Comparison of ENCODE assay signal across 26 cellular contexts in genomic region chr12:2540535-2540941, GRCh38.
DNase-seq lines count a peak whose midpoint lies in the region; ATAC-seq, FAIRE-seq and TF ChIP-seq lines count a peak whose summit lies in the region.
"Had no signal": no experiment of that assay in that cellular context is flagged by ENCODE, and none has a peak within 500 bp of the region (broad histone marks: within the 10 kb centered on the region; RNA-seq: fewer than 3 reads in every experiment).

No MANE protein-coding gene starts in this region.

- ATAC-seq in esophagus mucosa, result peak; percentile 66
- ATAC-seq: activated CD4-positive, alpha-beta T cell treated with anti-CD3 and anti-CD28 coated beads for 36 hours; activated T-cell treated with anti-CD3 and anti-CD28 coated beads, Interleukin-2, amount 50 U/mL, for 72 hours; left lung had no signal

- no peaks in the 10 kb centered on the region for H3K9me3 Mint-ChIP-seq in osteocyte (ENCODE audit: unreplicated experiment)
- H3K9me3 Mint-ChIP-seq: activated naive CD4-positive, alpha-beta T cell treated with anti-CD3 and anti-CD28 coated beads, Interleukin-2, amount 10 ng/mL, durations not matched to agents 7 days and 5 days; activated T-cell treated with anti-CD3 and anti-CD28 coated beads, Interleukin-2, amount 50 U/mL, for 72 hours; natural killer cell treated with Interleukin-12 subunit alpha and Interleukin-12 subunit beta and Interleukin-15 and Interleukin-18, amount 100 ng/mL, for 72 hours had no signal

- no peaks in the 10 kb centered on the region for H3K27me3 Mint-ChIP-seq in osteocyte (ENCODE audit: unreplicated experiment)

- H3K27ac ChIP-seq in hepatocyte (no peak overlapping the region), stomach (peak overlapping the region in 2 of 5 donors; percentile 6 to 37)
- H3K27ac ChIP-seq: colonic mucosa, left lung, suprapubic skin had no signal

- TF ChIP-seq CTCF in hepatocyte (IDR thresholded peaks at IDR 0.05; ENCODE audit: poor library complexity), result no peak
- no peak for TF ChIP-seq CTCF in osteocyte (IDR thresholded peaks at IDR 0.05)
- no peak for TF ChIP-seq CTCF in stomach (IDR thresholded peaks at IDR 0.05)

- H2AFZ ChIP-seq in hepatocyte, result no peak overlapping the region

- H3K4me2 ChIP-seq in hepatocyte, result no peak overlapping the region

- H4K20me1 ChIP-seq in hepatocyte (ENCODE audit: insufficient read depth, poor library complexity, severe bottlenecking), result no peaks in the 10 kb centered on the region

- H3K27me3 ChIP-seq in hepatocyte (peaks cover 8% of the 10 kb centered on the region), stomach (no peaks in the 10 kb centered on the region)
- H3K27me3 ChIP-seq: colonic mucosa, left lung, suprapubic skin had no signal

- no peaks in the 10 kb centered on the region for H3K79me2 ChIP-seq in hepatocyte

- H3K4me3 ChIP-seq in hepatocyte (no peak overlapping the region), stomach (no peak overlapping the region)
- H3K4me3 ChIP-seq: colonic mucosa, left lung, suprapubic skin had no signal

- no peak for FAIRE-seq in frontal cortex (lab: Jason Lieb, UNC)
- FAIRE-seq: bronchial epithelial cell had no signal

- no peak for TF ChIP-seq EP300 in stomach (IDR thresholded peaks at IDR 0.05)

- H3K36me3 ChIP-seq in hepatocyte (replicated peaks; ENCODE audit: insufficient read depth, low read depth) (no peaks in the 10 kb centered on the region), stomach (peaks cover 0 to 5% (median 0%) of the 10 kb centered on the region in 4 donors)
- H3K36me3 ChIP-seq: colonic mucosa, left lung, suprapubic skin had no signal

- intact Hi-C loops in stomach (cut with DNase I; ENCODE audit: low total_unique reads), result no loop called here

- H3K36me3 Mint-ChIP-seq in osteocyte (ENCODE audit: unreplicated experiment), result peaks cover 45% of the 10 kb centered on the region
- H3K36me3 Mint-ChIP-seq: activated naive CD4-positive, alpha-beta T cell treated with anti-CD3 and anti-CD28 coated beads, Interleukin-2, amount 10 ng/mL, durations not matched to agents 7 days and 5 days; CD4-positive, CD25-positive, alpha-beta regulatory T cell; natural killer cell treated with Interleukin-12 subunit alpha and Interleukin-12 subunit beta and Interleukin-15 and Interleukin-18, amount 100 ng/mL, for 72 hours had no signal

- H3K4me1 ChIP-seq in hepatocyte (ENCODE audit: insufficient read depth) (no peaks in the 10 kb centered on the region), stomach (no peaks in the 10 kb centered on the region)
- H3K4me1 ChIP-seq: colonic mucosa, left lung, suprapubic skin had no signal

- WGBS in hepatocyte (ENCODE audit: low lambda C conversion rate, missing lambda C conversion rate), result 70% methylated on average over 13 of the region's 13 CpGs
- 54 to 66% (median 59%) methylated on average over 11 to 13 of the region's 13 CpGs for WGBS in stomach, 5 donors

- H3K4me3 Mint-ChIP-seq in osteocyte (ENCODE audit: unreplicated experiment), result no peak overlapping the region
- H3K4me3 Mint-ChIP-seq: activated CD4-positive, alpha-beta T cell treated with anti-CD3 and anti-CD28 coated beads for 36 hours; activated naive CD4-positive, alpha-beta T cell treated with anti-CD3 and anti-CD28 coated beads, Interleukin-2, amount 10 ng/mL, durations not matched to agents 7 days and 5 days; activated T-cell treated with anti-CD3 and anti-CD28 coated beads, Interleukin-2, amount 50 U/mL, for 72 hours; natural killer cell treated with Interleukin-12 subunit alpha and Interleukin-12 subunit beta and Interleukin-15 and Interleukin-18, amount 100 ng/mL, for 72 hours had no signal

- no peaks in the 10 kb centered on the region for H3K9me2 ChIP-seq in hepatocyte (replicated peaks; ENCODE audit: insufficient read depth)

- H3K4me1 Mint-ChIP-seq in osteocyte (ENCODE audit: unreplicated experiment), result peaks cover 4% of the 10 kb centered on the region
- H3K4me1 Mint-ChIP-seq: activated CD4-positive, alpha-beta T cell treated with anti-CD3 and anti-CD28 coated beads for 36 hours; CD4-positive, CD25-positive, alpha-beta regulatory T cell had no signal

- DNase-seq in hepatocyte (ENCODE audit: low spot score) (peak; percentile 13), osteocyte (ENCODE audit: extremely low spot score, unreplicated experiment) (no peak), frontal cortex (ENCODE audit: low spot score in 2 of 2) (no peak), HuH-7 (ENCODE audit: low spot score) (no peak), kidney glomerular epithelial cell (lab: John Stamatoyannopoulos, UW) (no peak), stomach (no peak)
- DNase-seq: activated CD4-positive, alpha-beta T cell treated with anti-CD3 and anti-CD28 coated beads for 36 hours; activated naive CD4-positive, alpha-beta T cell treated with anti-CD3 and anti-CD28 coated beads, Interleukin-2, amount 10 ng/mL, durations not matched to agents 7 days and 5 days; activated T-cell treated with anti-CD3 and anti-CD28 coated beads, Interleukin-2, amount 50 U/mL, for 72 hours; amygdala; CD4-positive, CD25-positive, alpha-beta regulatory T cell; colonic mucosa; EL; head of caudate nucleus; IMR-90; left lung; midbrain; NCI-H1092; NCI-H187; NCI-H69; posterior cingulate gyrus; stimulated activated CD4-positive, alpha-beta T cell treated with anti-CD3 and anti-CD28 coated beads, Interleukin-2, amount 100 ng/mL, for 24 hours had no signal

- H3K9me3 ChIP-seq in hepatocyte (ENCODE audit: low read depth) (no peaks in the 10 kb centered on the region), stomach (no peaks in the 10 kb centered on the region)
- H3K9me3 ChIP-seq: colonic mucosa, left lung, suprapubic skin had no signal

- no peak for TF ChIP-seq POLR2A in stomach (IDR thresholded peaks at IDR 0.05)

- peak overlapping the region; percentile 66 for H3K27ac Mint-ChIP-seq in osteocyte (ENCODE audit: unreplicated experiment)
- H3K27ac Mint-ChIP-seq: activated CD4-positive, alpha-beta T cell treated with anti-CD3 and anti-CD28 coated beads for 36 hours; activated naive CD4-positive, alpha-beta T cell treated with anti-CD3 and anti-CD28 coated beads, Interleukin-2, amount 10 ng/mL, durations not matched to agents 7 days and 5 days; activated T-cell treated with anti-CD3 and anti-CD28 coated beads, Interleukin-2, amount 50 U/mL, for 72 hours; CD4-positive, CD25-positive, alpha-beta regulatory T cell; natural killer cell treated with Interleukin-12 subunit alpha and Interleukin-12 subunit beta and Interleukin-15 and Interleukin-18, amount 100 ng/mL, for 72 hours had no signal
